1 cellular context compared by ENCODE assay signal in the genomic region with DNA sequence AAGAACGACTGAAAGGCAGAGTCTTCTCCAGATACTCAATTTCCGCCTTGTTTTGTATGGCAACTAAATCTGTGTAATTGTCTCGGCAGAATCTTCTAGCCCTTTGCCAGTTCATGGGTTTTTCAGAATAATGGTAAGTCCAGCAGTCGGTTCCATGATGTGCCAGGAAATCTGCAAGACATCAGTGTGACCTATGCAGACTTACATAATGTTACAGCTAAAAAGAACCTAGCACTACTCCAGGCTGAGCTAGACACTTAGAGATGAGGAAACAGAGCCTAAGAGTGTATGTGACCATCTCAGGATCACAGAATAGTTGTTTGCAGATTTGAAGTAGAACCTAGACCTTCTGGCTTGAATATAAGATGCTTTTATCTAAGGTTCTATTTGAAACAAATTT.
TF ChIP-seq lines count a peak whose summit lies in the region.

No MANE protein-coding gene starts in this region.

TF ChIP-seq in GM12878, 131 proteins besides CTCF, POLR2A, EP300 and RAD21:
- no peak for TF ChIP-seq NFIC (IDR thresholded peaks at IDR 0.05; ENCODE audit: low read depth, low read length)
- TF ChIP-seq ATF7 (IDR thresholded peaks at IDR 0.05; ENCODE audit: low read depth): no peak
- no peak for TF ChIP-seq MXI1 (IDR thresholded peaks at IDR 0.05; ENCODE audit: low read depth, low read length)
- no peak for TF ChIP-seq ZNF622 (IDR thresholded peaks at IDR 0.05)
- TF ChIP-seq NFYA (IDR thresholded peaks at IDR 0.05; ENCODE audit: borderline replicate concordance, low read depth, low read length): no peak
- TF ChIP-seq CBFB (IDR thresholded peaks at IDR 0.05; ENCODE audit: low read depth): no peak
- TF ChIP-seq CBX3 (IDR thresholded peaks at IDR 0.05; ENCODE audit: borderline replicate concordance, low read depth): no peak
- no peak for TF ChIP-seq SREBF2 (IDR thresholded peaks at IDR 0.05; ENCODE audit: low read length)
- TF ChIP-seq MTA2 (IDR thresholded peaks at IDR 0.05; ENCODE audit: low read depth): no peak
- no peak for TF ChIP-seq LARP7 (IDR thresholded peaks at IDR 0.05)
- TF ChIP-seq NRF1 (conservative IDR thresholded peaks at IDR 0.05; ENCODE audit: low read depth, low read length): no peak
- no peak for TF ChIP-seq DPF2 (IDR thresholded peaks at IDR 0.05)
- TF ChIP-seq ZZZ3 (IDR thresholded peaks at IDR 0.05; ENCODE audit: control insufficient read depth, insufficient read length, low read depth): no peak
- no peak for TF ChIP-seq SRF (IDR thresholded peaks at IDR 0.05; ENCODE audit: low read depth in 2 of 2, low read length in 2 of 2)
- TF ChIP-seq SIN3A (IDR thresholded peaks at IDR 0.05; ENCODE audit: low read depth, low read length): no peak
- no peak for TF ChIP-seq BHLHE40 (IDR thresholded peaks at IDR 0.05; ENCODE audit: borderline replicate concordance in 1 of 2, low read depth in 2 of 2, low read length in 1 of 2)
- no peak for TF ChIP-seq TAF1 (IDR thresholded peaks at IDR 0.05; ENCODE audit: borderline replicate concordance, low read depth, low read length)
- TF ChIP-seq SIX5 (IDR thresholded peaks at IDR 0.05; ENCODE audit: low read depth, low read length, severe bottlenecking): no peak
